Comparison of ENCODE assay signal across 2 cellular contexts in the genomic region with DNA sequence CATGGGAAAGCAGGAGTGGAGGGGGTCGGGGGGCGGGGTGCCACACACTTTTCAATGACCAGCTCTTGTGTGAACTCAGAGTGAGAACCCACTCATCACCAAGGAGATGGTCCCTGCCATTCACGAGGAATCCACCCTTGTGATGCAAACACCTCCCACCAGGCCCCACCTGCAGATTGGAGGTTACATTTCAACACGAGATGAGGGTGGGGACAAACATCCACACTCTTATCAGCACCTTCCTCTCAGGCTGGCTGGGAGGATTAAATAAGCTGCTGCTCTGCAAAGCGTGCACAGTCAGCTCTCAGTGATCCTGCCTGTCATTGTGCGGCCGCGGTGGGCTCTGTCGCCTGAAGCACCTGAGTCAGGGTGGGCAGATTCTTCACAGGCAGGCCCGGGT.
TF ChIP-seq lines count a peak whose summit lies in the region.

No MANE protein-coding gene starts in this region.

TF ChIP-seq in HEK293, 187 proteins besides CTCF, POLR2A, EP300 and RAD21:
- TF ChIP-seq ZNF561 (tag by site-specific recombination; IDR thresholded peaks at IDR 0.05; ENCODE audit: borderline replicate concordance) (no peak), ZNF747 (tag by site-specific recombination; IDR thresholded peaks at IDR 0.05) (no peak), ZNF23 (tag by site-specific recombination; IDR thresholded peaks at IDR 0.05; ENCODE audit: borderline replicate concordance) (no peak), IKZF3 (tag by site-specific recombination; IDR thresholded peaks at IDR 0.05) (no peak), GLIS1 (tag by site-specific recombination; IDR thresholded peaks at IDR 0.05) (peak; percentile 78), KLF1 (tag by site-specific recombination; IDR thresholded peaks at IDR 0.05) (peak; percentile 54)
- TF ChIP-seq, protein P1, sequence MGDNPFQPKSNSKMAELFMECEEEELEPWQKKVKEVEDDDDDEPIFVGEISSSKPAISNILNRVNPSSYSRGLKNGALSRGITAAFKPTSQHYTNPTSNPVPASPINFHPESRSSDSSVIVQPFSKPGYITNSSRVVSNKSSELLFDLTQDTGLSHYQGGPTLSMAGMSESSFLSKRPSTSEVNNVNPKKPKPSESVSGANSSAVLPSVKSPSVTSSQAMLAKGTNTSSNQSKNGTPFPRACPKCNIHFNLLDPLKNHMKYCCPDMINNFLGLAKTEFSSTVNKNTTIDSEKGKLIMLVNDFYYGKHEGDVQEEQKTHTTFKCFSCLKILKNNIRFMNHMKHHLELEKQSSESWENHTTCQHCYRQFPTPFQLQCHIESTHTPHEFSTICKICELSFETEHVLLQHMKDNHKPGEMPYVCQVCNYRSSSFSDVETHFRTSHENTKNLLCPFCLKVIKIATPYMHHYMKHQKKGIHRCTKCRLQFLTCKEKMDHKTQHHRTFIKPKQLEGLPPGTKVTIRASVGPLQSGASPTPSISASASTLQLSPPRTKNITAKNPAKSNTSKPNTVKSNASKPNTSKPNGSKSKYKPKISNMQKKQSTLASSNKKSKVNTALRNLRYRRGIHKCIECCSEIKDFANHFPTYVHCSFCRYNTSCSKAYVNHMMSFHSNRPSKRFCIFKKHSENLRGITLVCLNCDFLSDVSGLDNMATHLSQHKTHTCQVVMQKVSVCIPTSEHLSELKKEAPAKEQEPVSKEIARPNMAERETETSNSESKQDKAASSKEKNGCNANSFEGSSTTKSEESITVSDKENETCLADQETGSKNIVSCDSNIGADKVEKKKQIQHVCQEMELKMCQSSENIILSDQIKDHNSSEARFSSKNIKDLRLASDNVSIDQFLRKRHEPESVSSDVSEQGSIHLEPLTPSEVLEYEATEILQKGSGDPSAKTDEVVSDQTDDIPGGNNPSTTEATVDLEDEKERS (tag by site-specific recombination; IDR thresholded peaks at IDR 0.05): no peak
- TF ChIP-seq, protein P2, sequence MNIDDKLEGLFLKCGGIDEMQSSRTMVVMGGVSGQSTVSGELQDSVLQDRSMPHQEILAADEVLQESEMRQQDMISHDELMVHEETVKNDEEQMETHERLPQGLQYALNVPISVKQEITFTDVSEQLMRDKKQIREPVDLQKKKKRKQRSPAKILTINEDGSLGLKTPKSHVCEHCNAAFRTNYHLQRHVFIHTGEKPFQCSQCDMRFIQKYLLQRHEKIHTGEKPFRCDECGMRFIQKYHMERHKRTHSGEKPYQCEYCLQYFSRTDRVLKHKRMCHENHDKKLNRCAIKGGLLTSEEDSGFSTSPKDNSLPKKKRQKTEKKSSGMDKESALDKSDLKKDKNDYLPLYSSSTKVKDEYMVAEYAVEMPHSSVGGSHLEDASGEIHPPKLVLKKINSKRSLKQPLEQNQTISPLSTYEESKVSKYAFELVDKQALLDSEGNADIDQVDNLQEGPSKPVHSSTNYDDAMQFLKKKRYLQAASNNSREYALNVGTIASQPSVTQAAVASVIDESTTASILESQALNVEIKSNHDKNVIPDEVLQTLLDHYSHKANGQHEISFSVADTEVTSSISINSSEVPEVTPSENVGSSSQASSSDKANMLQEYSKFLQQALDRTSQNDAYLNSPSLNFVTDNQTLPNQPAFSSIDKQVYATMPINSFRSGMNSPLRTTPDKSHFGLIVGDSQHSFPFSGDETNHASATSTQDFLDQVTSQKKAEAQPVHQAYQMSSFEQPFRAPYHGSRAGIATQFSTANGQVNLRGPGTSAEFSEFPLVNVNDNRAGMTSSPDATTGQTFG (tag by site-specific recombination; IDR thresholded peaks at IDR 0.05; ENCODE audit: borderline replicate concordance): no peak
- TF ChIP-seq, protein P3, sequence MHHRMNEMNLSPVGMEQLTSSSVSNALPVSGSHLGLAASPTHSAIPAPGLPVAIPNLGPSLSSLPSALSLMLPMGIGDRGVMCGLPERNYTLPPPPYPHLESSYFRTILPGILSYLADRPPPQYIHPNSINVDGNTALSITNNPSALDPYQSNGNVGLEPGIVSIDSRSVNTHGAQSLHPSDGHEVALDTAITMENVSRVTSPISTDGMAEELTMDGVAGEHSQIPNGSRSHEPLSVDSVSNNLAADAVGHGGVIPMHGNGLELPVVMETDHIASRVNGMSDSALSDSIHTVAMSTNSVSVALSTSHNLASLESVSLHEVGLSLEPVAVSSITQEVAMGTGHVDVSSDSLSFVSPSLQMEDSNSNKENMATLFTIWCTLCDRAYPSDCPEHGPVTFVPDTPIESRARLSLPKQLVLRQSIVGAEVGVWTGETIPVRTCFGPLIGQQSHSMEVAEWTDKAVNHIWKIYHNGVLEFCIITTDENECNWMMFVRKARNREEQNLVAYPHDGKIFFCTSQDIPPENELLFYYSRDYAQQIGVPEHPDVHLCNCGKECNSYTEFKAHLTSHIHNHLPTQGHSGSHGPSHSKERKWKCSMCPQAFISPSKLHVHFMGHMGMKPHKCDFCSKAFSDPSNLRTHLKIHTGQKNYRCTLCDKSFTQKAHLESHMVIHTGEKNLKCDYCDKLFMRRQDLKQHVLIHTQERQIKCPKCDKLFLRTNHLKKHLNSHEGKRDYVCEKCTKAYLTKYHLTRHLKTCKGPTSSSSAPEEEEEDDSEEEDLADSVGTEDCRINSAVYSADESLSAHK (tag by site-specific recombination; IDR thresholded peaks at IDR 0.05): no peak

TF ChIP-seq in K562, 482 proteins besides CTCF, POLR2A, EP300 and RAD21 (continues in another document):
- TF ChIP-seq CEBPB (tag; IDR thresholded peaks at IDR 0.05): no peak
- TF ChIP-seq, protein P4, sequence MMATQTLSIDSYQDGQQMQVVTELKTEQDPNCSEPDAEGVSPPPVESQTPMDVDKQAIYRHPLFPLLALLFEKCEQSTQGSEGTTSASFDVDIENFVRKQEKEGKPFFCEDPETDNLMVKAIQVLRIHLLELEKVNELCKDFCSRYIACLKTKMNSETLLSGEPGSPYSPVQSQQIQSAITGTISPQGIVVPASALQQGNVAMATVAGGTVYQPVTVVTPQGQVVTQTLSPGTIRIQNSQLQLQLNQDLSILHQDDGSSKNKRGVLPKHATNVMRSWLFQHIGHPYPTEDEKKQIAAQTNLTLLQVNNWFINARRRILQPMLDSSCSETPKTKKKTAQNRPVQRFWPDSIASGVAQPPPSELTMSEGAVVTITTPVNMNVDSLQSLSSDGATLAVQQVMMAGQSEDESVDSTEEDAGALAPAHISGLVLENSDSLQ (IDR thresholded peaks at IDR 0.05): peak; percentile 24; the same call in 1 of the 2 replicates
- TF ChIP-seq, protein P5, sequence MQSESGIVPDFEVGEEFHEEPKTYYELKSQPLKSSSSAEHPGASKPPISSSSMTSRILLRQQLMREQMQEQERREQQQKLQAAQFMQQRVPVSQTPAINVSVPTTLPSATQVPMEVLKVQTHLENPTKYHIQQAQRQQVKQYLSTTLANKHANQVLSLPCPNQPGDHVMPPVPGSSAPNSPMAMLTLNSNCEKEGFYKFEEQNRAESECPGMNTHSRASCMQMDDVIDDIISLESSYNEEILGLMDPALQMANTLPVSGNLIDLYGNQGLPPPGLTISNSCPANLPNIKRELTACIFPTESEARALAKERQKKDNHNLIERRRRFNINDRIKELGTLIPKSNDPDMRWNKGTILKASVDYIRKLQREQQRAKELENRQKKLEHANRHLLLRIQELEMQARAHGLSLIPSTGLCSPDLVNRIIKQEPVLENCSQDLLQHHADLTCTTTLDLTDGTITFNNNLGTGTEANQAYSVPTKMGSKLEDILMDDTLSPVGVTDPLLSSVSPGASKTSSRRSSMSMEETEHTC (IDR thresholded peaks at IDR 0.05): no peak
- peak; percentile 6; the same call in 1 of the 2 replicates for TF ChIP-seq ZNF316 (IDR thresholded peaks at IDR 0.05)
- TF ChIP-seq TAL1 (IDR thresholded peaks at IDR 0.05): peak; percentile 53; the same call in 1 of the 2 replicates
- peak; percentile 36; the same call in 1 of the 2 replicates for TF ChIP-seq TEAD4 (IDR thresholded peaks at IDR 0.05; ENCODE audit: low read length)
- TF ChIP-seq TEAD4 (CRISPR knock-in tag; IDR thresholded peaks at IDR 0.05; ENCODE audit: borderline replicate concordance): no peak
- TF ChIP-seq BHLHE40 (IDR thresholded peaks at IDR 0.05; ENCODE audit: low read length): peak; percentile 85
- TF ChIP-seq SOX6 (IDR thresholded peaks at IDR 0.05): no peak
- TF ChIP-seq JUND (IDR thresholded peaks at IDR 0.05; ENCODE audit: borderline replicate concordance, low read depth, low read length): 0 out of 2 replicates have a peak, but pooled peaks have one; percentile 8
- no peak; the same call in 2 of the 3 replicates for TF ChIP-seq JUND (tag; IDR thresholded peaks at IDR 0.05; ENCODE audit: borderline replicate concordance, low read depth, low read length)
- no peak for TF ChIP-seq ETV6 (IDR thresholded peaks at IDR 0.05; ENCODE audit: borderline replicate concordance in 1 of 2, low read depth in 2 of 2, low read length in 1 of 2)
- no peak for TF ChIP-seq ETV6 (CRISPR knock-in tag; IDR thresholded peaks at IDR 0.05; ENCODE audit: borderline replicate concordance)
- peak; percentile 73 for TF ChIP-seq CBFA2T3 (IDR thresholded peaks at IDR 0.05)
- no peak for TF ChIP-seq GATAD2B (IDR thresholded peaks at IDR 0.05; ENCODE audit: borderline replicate concordance)
- TF ChIP-seq ZFPM2 (CRISPR knock-in tag; IDR thresholded peaks at IDR 0.05): no peak
- no peak for TF ChIP-seq MYBL2 (IDR thresholded peaks at IDR 0.05; ENCODE audit: low read depth)
- TF ChIP-seq MYBL2 (CRISPR knock-in tag; IDR thresholded peaks at IDR 0.05; ENCODE audit: borderline replicate concordance): no peak
- peak; percentile 59 for TF ChIP-seq CBFA2T2 (conservative IDR thresholded peaks at IDR 0.05)
- TF ChIP-seq, protein P6, sequence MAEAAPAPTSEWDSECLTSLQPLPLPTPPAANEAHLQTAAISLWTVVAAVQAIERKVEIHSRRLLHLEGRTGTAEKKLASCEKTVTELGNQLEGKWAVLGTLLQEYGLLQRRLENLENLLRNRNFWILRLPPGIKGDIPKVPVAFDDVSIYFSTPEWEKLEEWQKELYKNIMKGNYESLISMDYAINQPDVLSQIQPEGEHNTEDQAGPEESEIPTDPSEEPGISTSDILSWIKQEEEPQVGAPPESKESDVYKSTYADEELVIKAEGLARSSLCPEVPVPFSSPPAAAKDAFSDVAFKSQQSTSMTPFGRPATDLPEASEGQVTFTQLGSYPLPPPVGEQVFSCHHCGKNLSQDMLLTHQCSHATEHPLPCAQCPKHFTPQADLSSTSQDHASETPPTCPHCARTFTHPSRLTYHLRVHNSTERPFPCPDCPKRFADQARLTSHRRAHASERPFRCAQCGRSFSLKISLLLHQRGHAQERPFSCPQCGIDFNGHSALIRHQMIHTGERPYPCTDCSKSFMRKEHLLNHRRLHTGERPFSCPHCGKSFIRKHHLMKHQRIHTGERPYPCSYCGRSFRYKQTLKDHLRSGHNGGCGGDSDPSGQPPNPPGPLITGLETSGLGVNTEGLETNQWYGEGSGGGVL (CRISPR knock-in tag; IDR thresholded peaks at IDR 0.05): no peak
- no peak for TF ChIP-seq ZKSCAN8 (CRISPR knock-in tag; IDR thresholded peaks at IDR 0.05)
- TF ChIP-seq ZEB2 (IDR thresholded peaks at IDR 0.05): peak; percentile 42; the same call in 1 of the 2 replicates
- TF ChIP-seq CTBP1 (IDR thresholded peaks at IDR 0.05; ENCODE audit: borderline replicate concordance): peak; percentile 57; the same call in 1 of the 2 replicates
- TF ChIP-seq, protein P7, sequence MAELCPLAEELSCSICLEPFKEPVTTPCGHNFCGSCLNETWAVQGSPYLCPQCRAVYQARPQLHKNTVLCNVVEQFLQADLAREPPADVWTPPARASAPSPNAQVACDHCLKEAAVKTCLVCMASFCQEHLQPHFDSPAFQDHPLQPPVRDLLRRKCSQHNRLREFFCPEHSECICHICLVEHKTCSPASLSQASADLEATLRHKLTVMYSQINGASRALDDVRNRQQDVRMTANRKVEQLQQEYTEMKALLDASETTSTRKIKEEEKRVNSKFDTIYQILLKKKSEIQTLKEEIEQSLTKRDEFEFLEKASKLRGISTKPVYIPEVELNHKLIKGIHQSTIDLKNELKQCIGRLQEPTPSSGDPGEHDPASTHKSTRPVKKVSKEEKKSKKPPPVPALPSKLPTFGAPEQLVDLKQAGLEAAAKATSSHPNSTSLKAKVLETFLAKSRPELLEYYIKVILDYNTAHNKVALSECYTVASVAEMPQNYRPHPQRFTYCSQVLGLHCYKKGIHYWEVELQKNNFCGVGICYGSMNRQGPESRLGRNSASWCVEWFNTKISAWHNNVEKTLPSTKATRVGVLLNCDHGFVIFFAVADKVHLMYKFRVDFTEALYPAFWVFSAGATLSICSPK (IDR thresholded peaks at IDR 0.05; ENCODE audit: borderline replicate concordance): no peak
- no peak for TF ChIP-seq CHD2 (IDR thresholded peaks at IDR 0.05; ENCODE audit: low read depth, low read length)
- 0 out of 4 replicates have a peak, but pooled peaks of 1 of the 2 experiments have one; percentile 54 for TF ChIP-seq RCOR1 (IDR thresholded peaks at IDR 0.05; ENCODE audit: borderline replicate concordance in 1 of 2, low read depth in 2 of 2, low read length in 2 of 2)
- TF ChIP-seq TCF3 (CRISPR knock-in tag; IDR thresholded peaks at IDR 0.05): peak; percentile 72
- TF ChIP-seq, protein P8, sequence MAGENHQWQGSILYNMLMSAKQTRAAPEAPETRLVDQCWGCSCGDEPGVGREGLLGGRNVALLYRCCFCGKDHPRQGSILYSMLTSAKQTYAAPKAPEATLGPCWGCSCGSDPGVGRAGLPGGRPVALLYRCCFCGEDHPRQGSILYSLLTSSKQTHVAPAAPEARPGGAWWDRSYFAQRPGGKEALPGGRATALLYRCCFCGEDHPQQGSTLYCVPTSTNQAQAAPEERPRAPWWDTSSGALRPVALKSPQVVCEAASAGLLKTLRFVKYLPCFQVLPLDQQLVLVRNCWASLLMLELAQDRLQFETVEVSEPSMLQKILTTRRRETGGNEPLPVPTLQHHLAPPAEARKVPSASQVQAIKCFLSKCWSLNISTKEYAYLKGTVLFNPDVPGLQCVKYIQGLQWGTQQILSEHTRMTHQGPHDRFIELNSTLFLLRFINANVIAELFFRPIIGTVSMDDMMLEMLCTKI (IDR thresholded peaks at IDR 0.05; ENCODE audit: partially characterized antibody): no peak
- no peak for TF ChIP-seq NELFE (IDR thresholded peaks at IDR 0.05; ENCODE audit: insufficient read depth, insufficient read length)
- TF ChIP-seq, protein P9, sequence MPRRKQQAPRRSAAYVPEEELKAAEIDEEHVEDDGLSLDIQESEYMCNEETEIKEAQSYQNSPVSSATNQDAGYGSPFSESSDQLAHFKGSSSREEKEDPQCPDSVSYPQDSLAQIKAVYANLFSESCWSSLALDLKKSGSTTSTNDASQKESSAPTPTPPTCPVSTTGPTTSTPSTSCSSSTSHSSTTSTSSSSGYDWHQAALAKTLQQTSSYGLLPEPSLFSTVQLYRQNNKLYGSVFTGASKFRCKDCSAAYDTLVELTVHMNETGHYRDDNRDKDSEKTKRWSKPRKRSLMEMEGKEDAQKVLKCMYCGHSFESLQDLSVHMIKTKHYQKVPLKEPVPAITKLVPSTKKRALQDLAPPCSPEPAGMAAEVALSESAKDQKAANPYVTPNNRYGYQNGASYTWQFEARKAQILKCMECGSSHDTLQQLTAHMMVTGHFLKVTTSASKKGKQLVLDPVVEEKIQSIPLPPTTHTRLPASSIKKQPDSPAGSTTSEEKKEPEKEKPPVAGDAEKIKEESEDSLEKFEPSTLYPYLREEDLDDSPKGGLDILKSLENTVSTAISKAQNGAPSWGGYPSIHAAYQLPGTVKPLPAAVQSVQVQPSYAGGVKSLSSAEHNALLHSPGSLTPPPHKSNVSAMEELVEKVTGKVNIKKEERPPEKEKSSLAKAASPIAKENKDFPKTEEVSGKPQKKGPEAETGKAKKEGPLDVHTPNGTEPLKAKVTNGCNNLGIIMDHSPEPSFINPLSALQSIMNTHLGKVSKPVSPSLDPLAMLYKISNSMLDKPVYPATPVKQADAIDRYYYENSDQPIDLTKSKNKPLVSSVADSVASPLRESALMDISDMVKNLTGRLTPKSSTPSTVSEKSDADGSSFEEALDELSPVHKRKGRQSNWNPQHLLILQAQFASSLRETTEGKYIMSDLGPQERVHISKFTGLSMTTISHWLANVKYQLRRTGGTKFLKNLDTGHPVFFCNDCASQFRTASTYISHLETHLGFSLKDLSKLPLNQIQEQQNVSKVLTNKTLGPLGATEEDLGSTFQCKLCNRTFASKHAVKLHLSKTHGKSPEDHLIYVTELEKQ (CRISPR knock-in tag; IDR thresholded peaks at IDR 0.05): no peak
- TF ChIP-seq ARID1B (IDR thresholded peaks at IDR 0.05): peak; percentile 53; the same call in 1 of the 2 replicates
- TF ChIP-seq MIER1 (IDR thresholded peaks at IDR 0.05; ENCODE audit: low read depth): no peak
- no peak for TF ChIP-seq ARHGAP35 (IDR thresholded peaks at IDR 0.05; ENCODE audit: partially characterized antibody)
